9 cellular contexts compared by ENCODE assay signal in genomic region chr1:6466023-6466422, GRCh38. TPM values are rescaled to one million over a fixed set of nuclear protein-coding genes. Genes with fewer than 3 reads are reported as not detected.
DNase-seq lines count a peak whose midpoint lies in the region; ATAC-seq and TF ChIP-seq lines count a peak whose summit lies in the region.
"Had no signal": no experiment of that assay in that cellular context is flagged by ENCODE, and none has a peak within 500 bp of the region (broad histone marks: within the 10 kb centered on the region; RNA-seq: fewer than 3 reads in every experiment).

A gene with protein sequence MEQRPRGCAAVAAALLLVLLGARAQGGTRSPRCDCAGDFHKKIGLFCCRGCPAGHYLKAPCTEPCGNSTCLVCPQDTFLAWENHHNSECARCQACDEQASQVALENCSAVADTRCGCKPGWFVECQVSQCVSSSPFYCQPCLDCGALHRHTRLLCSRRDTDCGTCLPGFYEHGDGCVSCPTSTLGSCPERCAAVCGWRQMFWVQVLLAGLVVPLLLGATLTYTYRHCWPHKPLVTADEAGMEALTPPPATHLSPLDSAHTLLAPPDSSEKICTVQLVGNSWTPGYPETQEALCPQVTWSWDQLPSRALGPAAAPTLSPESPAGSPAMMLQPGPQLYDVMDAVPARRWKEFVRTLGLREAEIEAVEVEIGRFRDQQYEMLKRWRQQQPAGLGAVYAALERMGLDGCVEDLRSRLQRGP (minus strand): TSS chr1:6466173. CDS start chr1:6466107, 66 bp downstream.

- peaks cover 3% of the 10 kb centered on the region for H3K27me3 ChIP-seq in kidney epithelial cell (ENCODE audit: control insufficient read depth, insufficient read depth, low read length)

- DNase-seq in T-helper 1 cell (peak; percentile 53 to 61 (median 56)), activated gamma-delta T cell (lab: John Stamatoyannopoulos, UW) (peak; percentile 58), kidney epithelial cell (ENCODE audit: low read depth) (no peak), EL (no peak), HCEC 1CT (no peak), HuH-7.5 (ENCODE audit: low spot score) (no peak)
- DNase-seq in stimulated activated naive CD8-positive, alpha-beta T cell treated with anti-CD3 and anti-CD28 coated beads, Interleukin-15, amount 100 ng/mL, for 72 hours: peak; percentile 64 to 65
- DNase-seq: NCI-H2227 treated with DMSO at 0.1 percent for 48 hours had no signal

- no peak for TF ChIP-seq CTCF in kidney epithelial cell (IDR thresholded peaks at IDR 0.05; ENCODE audit: insufficient read depth, low read length, poor library complexity, severe bottlenecking)

- peak within 1 kb of the TSS; percentile 88 for H3K4me3 Mint-ChIP-seq in stimulated activated naive CD8-positive, alpha-beta T cell treated with anti-CD3 and anti-CD28 coated beads, Interleukin-15, amount 100 ng/mL, for 72 hours

- H3K4me1 Mint-ChIP-seq in stimulated activated naive CD8-positive, alpha-beta T cell treated with anti-CD3 and anti-CD28 coated beads, Interleukin-15, amount 100 ng/mL, for 72 hours: peaks cover 58% of the 10 kb centered on the region

- no peaks in the 10 kb centered on the region for H3K27me3 Mint-ChIP-seq in stimulated activated naive CD8-positive, alpha-beta T cell treated with anti-CD3 and anti-CD28 coated beads, Interleukin-15, amount 100 ng/mL, for 72 hours

- no peak within 1 kb of the TSS for H3K4me3 ChIP-seq in kidney epithelial cell (ENCODE audit: low read depth, low read length)

- no peaks in the 10 kb centered on the region for H3K9me3 Mint-ChIP-seq in stimulated activated naive CD8-positive, alpha-beta T cell treated with anti-CD3 and anti-CD28 coated beads, Interleukin-15, amount 100 ng/mL, for 72 hours

- peak; percentile 76 for ATAC-seq in stimulated activated naive CD8-positive, alpha-beta T cell treated with anti-CD3 and anti-CD28 coated beads, Interleukin-15, amount 100 ng/mL, for 72 hours
- no peak for ATAC-seq in GM21737 (IDR thresholded peaks at IDR 0.05; ENCODE audit: unreplicated experiment)

- H3K27ac Mint-ChIP-seq in stimulated activated naive CD8-positive, alpha-beta T cell treated with anti-CD3 and anti-CD28 coated beads, Interleukin-15, amount 100 ng/mL, for 72 hours: peak within 1 kb of the TSS; percentile 85 to 97

- H3K36me3 ChIP-seq in kidney epithelial cell (ENCODE audit: control insufficient read depth, insufficient read depth, low read length): peaks cover 7% of the 10 kb centered on the region

RNA-seq across cellular contexts. Expression of the gene that starts here (rescaled TPM):
- 18.2 and 20.2 TPM in 2 replicates for total RNA-seq in kidney epithelial cell

Comparison
In these comparisons a context has a peak if more than half of its experiments do, and no peak if none do; other contexts are left out.
1. DNase-seq: peak in T-helper 1 cell (5 of 5), activated gamma-delta T cell (single experiment) and stimulated activated naive CD8-positive, alpha-beta T cell treated with anti-CD3 and anti-CD28 coated beads, Interleukin-15, amount 100 ng/mL, for 72 hours (2 of 2); none in kidney epithelial cell (single experiment), EL (single experiment), HCEC 1CT (single experiment) and HuH-7.5 (single experiment).